Comparison of ENCODE assay signal across 8 cellular contexts in the genomic region with DNA sequence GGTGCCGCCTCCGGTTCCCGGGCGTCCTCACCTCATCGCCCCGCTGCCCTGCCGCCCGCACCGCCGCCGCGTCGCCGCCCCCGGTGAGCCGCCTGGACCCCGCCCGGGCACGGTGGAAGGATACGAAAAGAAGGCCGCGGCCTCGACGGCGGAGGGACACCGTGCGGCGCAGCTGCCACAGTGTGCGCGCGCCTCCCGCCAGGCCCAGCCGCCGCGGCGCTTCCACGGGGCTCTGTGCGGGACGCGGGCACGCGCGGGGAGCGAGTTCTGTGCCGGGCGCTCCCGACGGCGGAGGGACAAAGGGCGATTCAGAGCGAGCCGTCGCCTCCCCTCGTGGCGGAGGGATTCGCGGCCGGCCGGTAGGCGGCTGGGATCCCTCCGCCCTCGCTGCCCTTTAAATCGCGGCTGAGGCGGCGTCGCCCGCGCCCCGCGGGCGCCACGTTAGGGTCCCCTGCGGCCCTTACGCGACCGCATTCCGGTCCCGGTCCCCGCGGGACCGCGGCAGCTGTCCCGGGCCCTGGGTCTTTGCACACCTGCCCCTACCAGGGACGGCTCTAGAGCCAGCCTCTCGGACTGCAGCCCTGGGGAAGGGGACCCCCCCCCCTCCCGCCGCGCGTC.
DNase-seq lines count a peak whose midpoint lies in the region; ATAC-seq and TF ChIP-seq lines count a peak whose summit lies in the region.

No MANE protein-coding gene starts in this region.

- peak; percentile 63 for DNase-seq in NK-92 treated with Interleukin-12 subunit alpha and Interleukin-12 subunit beta, amount 100 ng/mL, for 24 hours (lab: John Stamatoyannopoulos, UW)
- no peak for DNase-seq in NK-92 (lab: John Stamatoyannopoulos, UW; ENCODE audit: unreplicated experiment)
- DNase-seq in NCI-H345 (lab: John Stamatoyannopoulos, UW), result peak; percentile 95
- peak; percentile 78 to 89 for DNase-seq in activated CD4-positive, alpha-beta T cell treated with anti-CD3 and anti-CD28 coated beads for 4 hours
- peak; percentile 98 for DNase-seq in choroid plexus epithelial cell (ENCODE audit: low read depth)
- peak; percentile 64 to 68 for DNase-seq in stimulated activated CD4-positive, alpha-beta T cell treated with anti-CD3 and anti-CD28 coated beads, Interleukin-15, amount 100 ng/mL, for 48 hours (ENCODE audit: low read depth in 2 of 2)

- H3K27me3 ChIP-seq in layer of hippocampus (ENCODE audit: control insufficient read depth, insufficient read depth, low read length), result no peaks in the 10 kb centered on the region

- no peak for TF ChIP-seq CTCF in choroid plexus epithelial cell (conservative IDR thresholded peaks at IDR 0.05; ENCODE audit: low read depth, low read length)

- ATAC-seq in HG03097 (IDR thresholded peaks at IDR 0.05; ENCODE audit: low FRiP score, unreplicated experiment), result peak; percentile 50

- peak overlapping the region; percentile 97 for H3K27ac ChIP-seq in layer of hippocampus (ENCODE audit: low read depth, low read length)

- H3K4me3 ChIP-seq in choroid plexus epithelial cell (ENCODE audit: low read depth, low read length), result peak overlapping the region; percentile 95
